In genomic region chr20:31819083-31819784, GRCh38 we compare ENCODE assay signal across 17 cellular contexts. TPM values are rescaled to one million over a fixed set of nuclear protein-coding genes. Genes with fewer than 3 reads are reported as not detected.
A peak's percentile ranks its signal among the peaks of the same experiment; 100 is the strongest.
DNase-seq lines count a peak whose midpoint lies in the region; ATAC-seq, FAIRE-seq and TF ChIP-seq lines count a peak whose summit lies in the region.
"Had no signal": no experiment of that assay in that cellular context is flagged by ENCODE, and none has a peak within 500 bp of the region (broad histone marks: within the 10 kb centered on the region; RNA-seq: fewer than 3 reads in every experiment).

TSS of gene MYLK2 (plus strand) at chr20:31819356. CDS start at chr20:31819581, 225 bp downstream.

- TF ChIP-seq POLR2A in H1 (IDR thresholded peaks at IDR 0.05; ENCODE audit: control extremely low read depth in 1 of 2, low read depth in 2 of 2, low read length in 2 of 2) = no peak

- no peaks in the 10 kb centered on the region for H3K9me3 ChIP-seq in H1 (ENCODE audit: insufficient read depth in 2 of 2, low read depth in 1 of 2, low read length in 1 of 2)
- no peaks in the 10 kb centered on the region for H3K9me3 ChIP-seq in pancreas
- H3K9me3 ChIP-seq in Karpas-422 (ENCODE audit: low read length) = no peaks in the 10 kb centered on the region
- H3K9me3 ChIP-seq: ovary had no signal

- TF ChIP-seq CTCF in H1 (IDR thresholded peaks at IDR 0.05; ENCODE audit: control extremely low read depth in 1 of 3, insufficient read depth in 1 of 3, low read depth in 1 of 3, low read length in 3 of 3) (no peak), pancreas (IDR thresholded peaks at IDR 0.05) (no peak)

- H4K8ac ChIP-seq in H1 (ENCODE audit: extremely low read depth, insufficient read depth, low read length) = no peak within 1 kb of the TSS

- FAIRE-seq in H1 (lab: Jason Lieb, UNC) = no peak
- FAIRE-seq in pancreas (lab: Jason Lieb, UNC) = no peak

- no peak for TF ChIP-seq RAD21 in H1 (IDR thresholded peaks at IDR 0.05 in 1 of 2, conservative IDR thresholded peaks at IDR 0.05 in 1 of 2; ENCODE audit: low read depth in 2 of 2, low read length in 2 of 2)

- no peaks in the 10 kb centered on the region for H4K20me1 ChIP-seq in H1 (replicated peaks in 1 of 2; ENCODE audit: control insufficient read depth in 1 of 2, insufficient read depth in 2 of 2, low read length in 2 of 2)
- H4K20me1 ChIP-seq in Karpas-422 (ENCODE audit: insufficient read depth, low read depth, low read length) = no peaks in the 10 kb centered on the region

- no peaks in the 10 kb centered on the region for H3K36me3 ChIP-seq in H1 (ENCODE audit: control insufficient read depth in 2 of 4, insufficient read depth in 4 of 4, low read length in 3 of 4)
- no peaks in the 10 kb centered on the region for H3K36me3 ChIP-seq in pancreas
- H3K36me3 ChIP-seq in Karpas-422 (ENCODE audit: insufficient read depth, low read length) = no peaks in the 10 kb centered on the region
- H3K36me3 ChIP-seq: ovary had no signal

- H2BK15ac ChIP-seq in H1 (ENCODE audit: low read length) = no peak within 1 kb of the TSS

- H3K4me1 ChIP-seq in H1 (replicated peaks in 1 of 4; ENCODE audit: control insufficient read depth in 3 of 4, insufficient read depth in 4 of 4, low read length in 3 of 4) = peaks cover 4 to 16% (median 10%) of the 10 kb centered on the region in 4 experiments; a peak in 6 of 7 replicates
- peaks cover 0 to 11% (median 3%) of the 10 kb centered on the region in 3 donors for H3K4me1 ChIP-seq in pancreas
- peaks cover 5% of the 10 kb centered on the region; the same call in 1 of the 2 replicates for H3K4me1 ChIP-seq in Karpas-422 (ENCODE audit: low read length)

- TF ChIP-seq EP300 in H1 (IDR thresholded peaks at IDR 0.05; ENCODE audit: borderline replicate concordance in 1 of 2, low read depth in 2 of 2, low read length in 2 of 2) = no peak

- H3K23ac ChIP-seq in H1 (ENCODE audit: insufficient read length) = no peak within 1 kb of the TSS

- POLR2A ChIA-PET in H1 (lab: Charles Lee; ENCODE audit: partially characterized antibody) = no interaction called here

- H3K79me2 ChIP-seq in H1 (ENCODE audit: control insufficient read depth in 1 of 2, insufficient read depth in 2 of 2, low read length in 2 of 2) (no peaks in the 10 kb centered on the region), Karpas-422 (ENCODE audit: low read length) (no peaks in the 10 kb centered on the region)

- H3K56ac ChIP-seq in H1 (replicated peaks; ENCODE audit: insufficient read length, low read depth, low read length) = no peak within 1 kb of the TSS

- H3K4me3 ChIP-seq in H1 (ENCODE audit: extremely low read depth in 1 of 4, insufficient read depth in 2 of 4, low read depth in 3 of 4, low read length in 4 of 4) (no peak within 1 kb of the TSS), pancreas (peak within 1 kb of the TSS in 2 of 4 donors; percentile 28 to 35), Karpas-422 (ENCODE audit: low read length) (no peak within 1 kb of the TSS)
- H3K4me3 ChIP-seq: ovary had no signal

- H4K91ac ChIP-seq in H1 (replicated peaks; ENCODE audit: insufficient read length, low read length) = no peak within 1 kb of the TSS

- CTCF ChIA-PET in H1 (lab: Charles Lee; ENCODE audit: partially characterized antibody) = interaction anchor here (0.6 to 5.5 kb wide), 8 partner anchors 11 to 223 kb away, joined by 3 to 19 read pairs (median 4); no protein-coding TSS in a partner anchor

- H3K27ac ChIP-seq in H1 (ENCODE audit: low read depth, low read length) = no peak within 1 kb of the TSS
- peak within 1 kb of the TSS in 2 of 4 donors; percentile 17 to 50 for H3K27ac ChIP-seq in pancreas
- no peak within 1 kb of the TSS for H3K27ac ChIP-seq in Karpas-422 (ENCODE audit: low read length)
- H3K27ac ChIP-seq: ovary had no signal

- 85% methylated on average over 15 of the region's 16 CpGs; no CpG with 5 or more reads in 1 of the 2 experiments for WGBS in H1 (ENCODE audit: extremely low coverage in 1 of 2, insufficient coverage in 1 of 2, insufficient read length in 1 of 2, insufficient replicate concordance in 2 of 2, low coverage in 1 of 2, low lambda C conversion rate in 2 of 2, missing lambda C conversion rate in 1 of 2), 2 experiments
- WGBS in pancreas, 2 donors = 28 to 36% methylated on average over 16 of the region's 16 CpGs

- no peaks in the 10 kb centered on the region for H3K9me2 ChIP-seq in Karpas-422 (replicated peaks; ENCODE audit: insufficient read depth, low read length)

- no peak within 1 kb of the TSS for H2BK5ac ChIP-seq in H1 (ENCODE audit: low read depth, low read length)

- intact Hi-C loops in pancreas (cut with DNase I) = no loop called here

- DNase-seq in NCI-H1092 (lab: John Stamatoyannopoulos, UW) = peak; percentile 66
- peak; percentile 65 for DNase-seq in NCI-H69 (lab: John Stamatoyannopoulos, UW)
- no peak for DNase-seq in H1 (ENCODE audit: low read depth in 1 of 2, low spot score in 2 of 2)
- peak; percentile 74 to 89 (median 83) for DNase-seq in pancreas
- no peak for DNase-seq in NOMO-1 treated with dmso at 0.1 percent for 144 hours (lab: John Stamatoyannopoulos, UW; ENCODE audit: unreplicated experiment)
- no peak for DNase-seq in Karpas-422
- DNase-seq: activated B cell treated with CpG ODN at 0.5 μM for 24 hours; CD8-positive, alpha-beta memory T cell; effector CD4-positive, alpha-beta T cell; HFFc6; NCI-H1436; ovary; stimulated activated CD4-positive, alpha-beta T cell treated with anti-CD3 and anti-CD28 coated beads, Interleukin-2, amount 100 ng/mL, for 48 hours; T-helper 2 cell had no signal

- no peak within 1 kb of the TSS for H3K18ac ChIP-seq in H1 (ENCODE audit: extremely low read depth, low read length)

- H3K9ac ChIP-seq in H1 (replicated peaks in 1 of 4; ENCODE audit: extremely low read depth in 1 of 4, low read depth in 3 of 4, low read length in 3 of 4) (no peak within 1 kb of the TSS), Karpas-422 (ENCODE audit: low read length) (no peak within 1 kb of the TSS)

- no peak within 1 kb of the TSS for H4K5ac ChIP-seq in H1 (ENCODE audit: insufficient read length, low read depth, low read length)

- no peak within 1 kb of the TSS for H3K14ac ChIP-seq in H1 (ENCODE audit: insufficient read length)

- H3K4me2 ChIP-seq in H1 (ENCODE audit: insufficient read depth in 1 of 2, low read depth in 2 of 2, low read length in 2 of 2) (no peak within 1 kb of the TSS), Karpas-422 (ENCODE audit: low read depth, low read length, poor library complexity, severe bottlenecking) (no peak within 1 kb of the TSS)

- H3K4ac ChIP-seq in H1 (replicated peaks; ENCODE audit: insufficient read length, low read depth, low read length) = no peak within 1 kb of the TSS

- H2AK5ac ChIP-seq in H1 (ENCODE audit: low read depth, low read length) = no peak within 1 kb of the TSS

- H2BK12ac ChIP-seq in H1 (ENCODE audit: low read depth, low read length) = no peak within 1 kb of the TSS

- ATAC-seq in pancreas = peak; percentile 57 to 72 (median 62)
- no peak for ATAC-seq in activated CD4-positive, CD25-positive, alpha-beta regulatory T cell treated with anti-CD3 and anti-CD28 coated beads, Interleukin-2, amount 50 U/mL, for 24 hours
- no peak for ATAC-seq in GM18520 (IDR thresholded peaks at IDR 0.05; ENCODE audit: unreplicated experiment)
- ATAC-seq: esophagus mucosa had no signal

- H2AFZ ChIP-seq in H1 (ENCODE audit: low read length) (no peak within 1 kb of the TSS), Karpas-422 (ENCODE audit: low read length) (no peak within 1 kb of the TSS)

- H2BK120ac ChIP-seq in H1 (replicated peaks; ENCODE audit: low read depth, low read length) = no peak within 1 kb of the TSS

- H3K23me2 ChIP-seq in H1 (ENCODE audit: low read depth, low read length) = no peaks in the 10 kb centered on the region

- H3K27me3 ChIP-seq in H1 (replicated peaks in 1 of 4; ENCODE audit: control insufficient read depth in 3 of 4, extremely low read depth in 1 of 4, insufficient read depth in 3 of 4, low read length in 3 of 4) (no peaks in the 10 kb centered on the region), pancreas (no peaks in the 10 kb centered on the region), Karpas-422 (ENCODE audit: low read length) (no peaks in the 10 kb centered on the region)
- H3K27me3 ChIP-seq: ovary had no signal

- no peaks in the 10 kb centered on the region for H3K79me1 ChIP-seq in H1 (ENCODE audit: low read depth, low read length)

- no peak within 1 kb of the TSS for H2BK20ac ChIP-seq in H1 (ENCODE audit: low read length)

TF ChIP-seq in H1, 55 proteins besides CTCF, POLR2A, EP300 and RAD21:
- TF ChIP-seq BRCA1 (IDR thresholded peaks at IDR 0.05; ENCODE audit: low read depth, low read length) (no peak), KDM1A (IDR thresholded peaks at IDR 0.05; ENCODE audit: borderline replicate concordance, low read length) (peak; percentile 61)

RNA-seq across cellular contexts. Expression of gene MYLK2, which starts in this region (rescaled TPM):
- 0.22 TPM in 1 of 2 replicates, not detected in the other for total RNA-seq in H1 (2021; fragmentation: NEBNext Ultra II Directional; extraction: Animal tissue kit (Norgen Biotek cat#: 25700))
- polyA plus RNA-seq in H1 (2011; rRNA removed) = 0.26 and 0.27 TPM in 2 replicates
- polyA plus RNA-seq in H1 (2011; cell fraction: cytosol; rRNA removed) = 0.36 TPM
- 0.73 TPM for polyA plus RNA-seq in H1 (2011; cell fraction: nucleus; rRNA removed)
- 0.21 to 0.41 TPM (median 0.23 TPM) in 4 replicates for polyA plus RNA-seq in H1 (2012, experiment 1 of 2)
- polyA plus RNA-seq in H1 (2012, experiment 2 of 2) = 0.13 TPM
- polyA plus RNA-seq in H1 (2013, experiment 1 of 2) = 0.20 TPM
- polyA plus RNA-seq in H1 (2013, experiment 2 of 2) = 0.22 TPM
- polyA minus RNA-seq in H1 (2011; rRNA and poly(A)+ RNA removed) = 0.09 and 0.32 TPM in 2 replicates
- not detected for polyA minus RNA-seq in H1 (2011; cell fraction: cytosol; rRNA and poly(A)+ RNA removed)
- polyA minus RNA-seq in H1 (2011; cell fraction: nucleus; rRNA and poly(A)+ RNA removed) = 0.40 TPM
- 10 to 100 TPM in 1 of 6 donors, 1 to 10 TPM in 5; 1.8 to 10.8 (median 3.8) TPM for total RNA-seq in pancreas
- 1 to 10 TPM; 3.8 to 4.8 TPM for polyA plus RNA-seq in pancreas
- 0.22 TPM in 2 replicates for total RNA-seq in Karpas-422 (2014; rRNA removed; shearing (Covaris generic); ENCODE audit: low replicate concordance)
- total RNA-seq: activated B cell treated with CpG ODN at 0.5 μM for 24 hours had no signal
- polyA plus RNA-seq: CD8-positive, alpha-beta memory T cell had no signal

Comparison
In these comparisons a context has a peak if more than half of its experiments do, and no peak if none do; other contexts are left out.
1. DNase-seq: peak in NCI-H1092 (single experiment), NCI-H69 (single experiment) and pancreas (6 of 6); none in H1 (0 of 2), NOMO-1 treated with dmso at 0.1 percent for 144 hours (single experiment) and Karpas-422 (single experiment).
2. ATAC-seq: peak in pancreas (4 of 4); none in activated CD4-positive, CD25-positive, alpha-beta regulatory T cell treated with anti-CD3 and anti-CD28 coated beads, Interleukin-2, amount 50 U/mL, for 24 hours (0 of 2) and GM18520 (single experiment).